Comparison of ENCODE assay signal across 16 cellular contexts in genomic region chr3:48024401-48024800, GRCh38.
"Had no signal": no experiment of that assay in that cellular context is flagged by ENCODE, and none has a peak within 500 bp of the region (broad histone marks: within the 10 kb centered on the region; RNA-seq: fewer than 3 reads in every experiment).

No MANE protein-coding gene starts in this region.

- DNase-seq: activated CD4-positive, alpha-beta T cell treated with anti-CD3 and anti-CD28 coated beads, Interleukin-2, amount 10 ng/mL, durations not matched to agents 7 days and 5 days; activated CD8-positive, alpha-beta memory T cell treated with anti-CD3 and anti-CD28 coated beads for 24 hours; activated naive CD8-positive, alpha-beta T cell treated with anti-CD3 and anti-CD28 coated beads for 36 hours; effector CD8-positive, alpha-beta T cell; esophagus squamous epithelium; islet precursor cell; mammary epithelial cell; natural killer cell; posterior cingulate gyrus; stimulated activated CD4-positive, alpha-beta T cell treated with anti-CD3 and anti-CD28 coated beads, Interleukin-2, amount 100 ng/mL, for 48 hours had no signal

- ATAC-seq: left lobe of liver; natural killer cell; stimulated activated memory B cell treated with anti-CD40 and anti-IgM and Interleukin-4, amounts not matched to agents 10 μg/mL and 1 μg/mL and 100 μg/mL, for 72 hours had no signal

- H3K27me3 ChIP-seq: esophagus squamous epithelium, hepatocyte, tibial nerve, vagina had no signal

- H3K36me3 ChIP-seq: esophagus squamous epithelium, tibial nerve, vagina had no signal

- H3K9me3 ChIP-seq: esophagus squamous epithelium, tibial nerve, vagina had no signal

- H3K4me3 ChIP-seq: esophagus squamous epithelium, hepatocyte, tibial nerve, vagina had no signal

- H3K27ac ChIP-seq: esophagus squamous epithelium, hepatocyte, vagina had no signal

- FAIRE-seq: endothelial cell of umbilical vein had no signal
